ENCODE assay signal across 16 cellular contexts in genomic region chr3:129487183-129487867, GRCh38. TPM values are rescaled to one million over a fixed set of nuclear protein-coding genes. Genes with fewer than 3 reads are reported as not detected.
DNase-seq lines count a peak whose midpoint lies in the region; ATAC-seq, FAIRE-seq and TF ChIP-seq lines count a peak whose summit lies in the region.
"Had no signal": no experiment of that assay in that cellular context is flagged by ENCODE, and none has a peak within 500 bp of the region (broad histone marks: within the 10 kb centered on the region; RNA-seq: fewer than 3 reads in every experiment).

No MANE protein-coding gene starts in this region.

- intact Hi-C loops in tibial artery (cut with DNase I; ENCODE audit: low total_unique reads), result loop anchor here (5.0 kb wide), 1 partner anchor 340 kb away; no protein-coding TSS in a partner anchor

- TF ChIP-seq CTCF in AG10803 (conservative IDR thresholded peaks at IDR 0.05; ENCODE audit: low read length), result no peak
- TF ChIP-seq CTCF in WTC11 (IDR thresholded peaks at IDR 0.05), result no peak
- no peak for TF ChIP-seq CTCF in smooth muscle cell (IDR thresholded peaks at IDR 0.05; ENCODE audit: borderline replicate concordance, insufficient read depth, poor library complexity, severe bottlenecking)
- TF ChIP-seq CTCF in Peyer's patch (IDR thresholded peaks at IDR 0.05), result no peak
- no peak for TF ChIP-seq CTCF in tibial artery (IDR thresholded peaks at IDR 0.05)

- H3K9me3 Mint-ChIP-seq in WTC11, result no peaks in the 10 kb centered on the region
- H3K9me3 Mint-ChIP-seq: activated naive CD8-positive, alpha-beta T cell treated with anti-CD3 and anti-CD28 coated beads, Interleukin-2, amount 10 ng/mL, durations not matched to agents 7 days and 5 days had no signal

- peaks cover 9% of the 10 kb centered on the region for H3K36me3 Mint-ChIP-seq in WTC11

- no peaks in the 10 kb centered on the region for H3F3A ChIP-seq in smooth muscle cell (ENCODE audit: low read depth)

- H3K4me3 Mint-ChIP-seq in WTC11, result no peak overlapping the region
- H3K4me3 Mint-ChIP-seq: activated naive CD8-positive, alpha-beta T cell treated with anti-CD3 and anti-CD28 coated beads, Interleukin-2, amount 10 ng/mL, durations not matched to agents 7 days and 5 days had no signal

- H3K9ac ChIP-seq in smooth muscle cell (ENCODE audit: low read depth), result no peak overlapping the region

- H3K4me1 Mint-ChIP-seq in WTC11, result peaks cover 48% of the 10 kb centered on the region
- H3K4me1 Mint-ChIP-seq: activated naive CD8-positive, alpha-beta T cell treated with anti-CD3 and anti-CD28 coated beads, Interleukin-2, amount 10 ng/mL, durations not matched to agents 7 days and 5 days had no signal

- ATAC-seq in WTC11, result no peak
- ATAC-seq: pancreas had no signal

- WGBS in smooth muscle cell (ENCODE audit: low lambda C conversion rate), result 91% methylated on average over 13 of the region's 13 CpGs

- no peaks in the 10 kb centered on the region for H3K79me2 ChIP-seq in smooth muscle cell (ENCODE audit: low read depth)

- H3K9me3 ChIP-seq in smooth muscle cell (replicated peaks; ENCODE audit: low read depth), result no peaks in the 10 kb centered on the region
- H3K9me3 ChIP-seq in Peyer's patch, result no peaks in the 10 kb centered on the region
- H3K9me3 ChIP-seq in tibial artery, result no peaks in the 10 kb centered on the region
- H3K9me3 ChIP-seq: pancreas had no signal

- DNase-seq in AG10803 (ENCODE audit: low read depth) (peak; percentile 28), WTC11 (ENCODE audit: low spot score) (no peak), smooth muscle cell (lab: John Stamatoyannopoulos, UW; ENCODE audit: unreplicated experiment) (no peak), Peyer's patch (no peak), HTR-8/SVneo (ENCODE audit: insufficient read length, low spot score) (no peak), tibial artery (no peak), CD1c-positive myeloid dendritic cell (ENCODE audit: extremely low spot score) (no peak)
- DNase-seq: ACHN; activated CD4-positive, alpha-beta T cell treated with anti-CD3 and anti-CD28 coated beads, Interleukin-2, amount 50 U/mL, for 4 hours; activated naive CD8-positive, alpha-beta T cell treated with anti-CD3 and anti-CD28 coated beads, Interleukin-2, amount 10 ng/mL, durations not matched to agents 7 days and 5 days; activated T-cell treated with anti-CD3 and anti-CD28 coated beads, Interleukin-2, amount 50 U/mL, for 48 hours; NCI-H146; NCI-H524; pancreas had no signal

- no peak overlapping the region for H3K4me3 ChIP-seq in AG10803 (ENCODE audit: low read length)
- H3K4me3 ChIP-seq in smooth muscle cell, result no peak overlapping the region
- H3K4me3 ChIP-seq in Peyer's patch, result no peak overlapping the region
- H3K4me3 ChIP-seq in tibial artery, result no peak overlapping the region
- H3K4me3 ChIP-seq: pancreas had no signal

- TF ChIP-seq POLR2A in Peyer's patch (IDR thresholded peaks at IDR 0.05), result no peak

- no peak overlapping the region for H2AFZ ChIP-seq in smooth muscle cell (ENCODE audit: low read depth)

- H3K27ac ChIP-seq in layer of hippocampus (ENCODE audit: low read depth, low read length) (peak overlapping the region; percentile 67), smooth muscle cell (ENCODE audit: low read depth) (peak overlapping the region; percentile 69), Peyer's patch (no peak overlapping the region), tibial artery (peak overlapping the region in 1 of 2 donors; percentile 50)

- CTCF ChIA-PET in WTC11 (lab: Charles Lee), result interaction anchor here (1.2 to 2.5 kb wide), 4 partner anchors 104 to 455 kb away, joined by 3 to 17 read pairs (median 7); no protein-coding TSS in a partner anchor

- no peak for FAIRE-seq in HTR-8/SVneo (lab: Jason Lieb, UNC)
- FAIRE-seq: pancreas had no signal

- H3K27me3 ChIP-seq in layer of hippocampus (ENCODE audit: control insufficient read depth, insufficient read depth, low read length), result no peaks in the 10 kb centered on the region
- no peaks in the 10 kb centered on the region for H3K27me3 ChIP-seq in smooth muscle cell (ENCODE audit: low read depth)
- no peaks in the 10 kb centered on the region for H3K27me3 ChIP-seq in Peyer's patch
- no peaks in the 10 kb centered on the region for H3K27me3 ChIP-seq in tibial artery
- H3K27me3 ChIP-seq: pancreas had no signal

- H3K27ac Mint-ChIP-seq in WTC11, result peak overlapping the region; percentile 54
- H3K27ac Mint-ChIP-seq: activated naive CD8-positive, alpha-beta T cell treated with anti-CD3 and anti-CD28 coated beads, Interleukin-2, amount 10 ng/mL, durations not matched to agents 7 days and 5 days had no signal

- H3K4me1 ChIP-seq in smooth muscle cell (ENCODE audit: low read depth) (peaks cover 18% of the 10 kb centered on the region), Peyer's patch (no peaks in the 10 kb centered on the region), tibial artery (peaks cover 0 to 31% (median 13%) of the 10 kb centered on the region in 4 donors)
- H3K4me1 ChIP-seq: pancreas had no signal

- H3K4me2 ChIP-seq in smooth muscle cell, result no peak overlapping the region

- no peaks in the 10 kb centered on the region for H3K27me3 Mint-ChIP-seq in WTC11 (ENCODE audit: low read depth)
- H3K27me3 Mint-ChIP-seq: activated naive CD8-positive, alpha-beta T cell treated with anti-CD3 and anti-CD28 coated beads, Interleukin-2, amount 10 ng/mL, durations not matched to agents 7 days and 5 days had no signal

- H3K36me3 ChIP-seq in smooth muscle cell (ENCODE audit: low read depth) (no peaks in the 10 kb centered on the region), Peyer's patch (peaks cover 0 to 4% (median 0%) of the 10 kb centered on the region in 3 donors), tibial artery (peaks cover 9 to 50% (median 19%) of the 10 kb centered on the region in 3 donors)

- POLR2A ChIA-PET in WTC11 (lab: Charles Lee), result no interaction called here

- no peaks in the 10 kb centered on the region for H4K20me1 ChIP-seq in smooth muscle cell (ENCODE audit: low read depth)

TF ChIP-seq in WTC11, 78 proteins besides CTCF, POLR2A, EP300 and RAD21:
- TF ChIP-seq PREB (CRISPR knock-in tag; IDR thresholded peaks at IDR 0.05; ENCODE audit: borderline replicate concordance), result no peak

RNA-seq across cellular contexts. Expression of gene RHO, which starts 41.1 kb away (rescaled TPM):
- total RNA-seq in WTC11 (2021) (not detected in 3 replicates), smooth muscle cell (0.63 TPM in 1 of 2 replicates, not detected in the other), Peyer's patch (not detected)
- polyA plus RNA-seq in smooth muscle cell, result not detected in 2 replicates
- total RNA-seq: activated naive CD8-positive, alpha-beta T cell treated with anti-CD3 and anti-CD28 coated beads, Interleukin-2, amount 10 ng/mL, durations not matched to agents 7 days and 5 days; epithelial cell of proximal tubule; pancreas had no signal

RNA-seq across cellular contexts. Expression of gene IFT122, which starts 47.3 kb away (rescaled TPM):
- total RNA-seq in WTC11 (2021) (21.6 to 24.2 TPM (median 22.8 TPM) in 3 replicates), smooth muscle cell (17.3 and 17.4 TPM in 2 replicates), Peyer's patch (10 to 100 TPM; 10.9 to 85.0 (median 26.4) TPM)
- 13.2 and 13.4 TPM in 2 replicates for polyA plus RNA-seq in smooth muscle cell

RNA-seq across cellular contexts. Expression of gene MBD4, which starts 47.6 kb away (rescaled TPM):
- total RNA-seq in WTC11 (2021) (31.4 to 36.9 TPM (median 33.0 TPM) in 3 replicates), smooth muscle cell (23.1 and 28.9 TPM in 2 replicates), Peyer's patch (100 to 1,000 TPM in 1 of 4 donors, 10 to 100 TPM in 3; 19.8 to 106 (median 38.3) TPM)
- polyA plus RNA-seq in smooth muscle cell, result 26.5 and 26.8 TPM in 2 replicates

RNA-seq across cellular contexts. Expression of gene H1-8, which starts 55.6 kb away (rescaled TPM):
- not detected in 3 replicates for total RNA-seq in WTC11 (2021)
- total RNA-seq in smooth muscle cell, result not detected in 2 replicates
- not detected in 2 replicates for polyA plus RNA-seq in smooth muscle cell
- not detected for total RNA-seq in Peyer's patch
- total RNA-seq: activated naive CD8-positive, alpha-beta T cell treated with anti-CD3 and anti-CD28 coated beads, Interleukin-2, amount 10 ng/mL, durations not matched to agents 7 days and 5 days; epithelial cell of proximal tubule; pancreas had no signal
- polyA plus RNA-seq: pancreas had no signal

RNA-seq across cellular contexts. Expression of gene EFCAB12, which starts 58.9 kb away (rescaled TPM):
- total RNA-seq in WTC11 (2021) (0.16 to 0.34 TPM (median 0.20 TPM) in 3 replicates), smooth muscle cell (0.09 and 0.76 TPM in 2 replicates), Peyer's patch (under 1 TPM in 1 of 4 donors, not detected in 3; 0.54 TPM)
- 0.90 TPM in 1 of 2 replicates, not detected in the other for polyA plus RNA-seq in smooth muscle cell
- total RNA-seq: epithelial cell of proximal tubule had no signal

Comparison
In these comparisons a context has a peak if more than half of its experiments do, and no peak if none do; other contexts are left out.
1. H3K27ac ChIP-seq: peak in layer of hippocampus (single experiment) and smooth muscle cell (single experiment); none in Peyer's patch (0 of 4).